In the genomic region with DNA sequence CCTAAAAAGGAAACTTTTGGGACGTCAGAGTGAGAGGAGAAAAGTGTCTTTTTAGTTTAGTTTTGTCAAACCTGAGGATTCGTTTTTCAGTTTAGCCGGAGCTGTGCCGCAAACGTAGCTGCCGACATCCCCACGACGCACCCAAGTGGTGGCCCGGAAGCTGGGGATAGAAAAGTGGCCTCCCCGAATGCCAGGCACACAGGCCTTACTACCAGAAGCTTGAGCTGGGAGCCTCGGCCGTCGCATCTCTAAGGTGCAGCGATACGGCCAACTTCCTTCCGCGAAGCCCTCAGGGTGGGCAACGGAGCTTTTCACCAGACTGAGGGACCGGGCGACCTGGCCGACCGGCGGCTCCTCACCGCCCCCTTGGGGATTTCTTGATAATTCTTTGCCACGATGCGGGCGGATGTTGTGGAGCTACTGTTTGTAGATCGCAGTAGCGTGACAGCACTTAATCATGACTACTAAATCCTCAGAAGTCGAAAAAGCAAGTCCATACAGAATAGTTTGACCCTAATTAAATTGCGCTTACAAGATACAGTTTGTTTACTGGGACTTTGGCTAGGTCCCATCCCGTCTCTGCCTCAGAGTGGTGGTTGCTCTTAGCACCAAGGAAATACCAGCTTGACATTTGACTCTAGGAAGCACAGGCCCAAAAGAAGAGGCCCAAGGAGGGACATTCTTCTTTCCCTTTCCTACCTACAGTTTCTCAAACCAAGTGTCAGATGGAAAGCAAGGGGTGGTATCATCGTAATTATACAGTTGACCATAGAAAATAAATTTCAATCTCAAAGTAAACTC, we compare ENCODE assay signal across 8 cellular contexts. TPM values are rescaled to one million over a fixed set of nuclear protein-coding genes. Genes with fewer than 3 reads are reported as not detected.
DNase-seq lines count a peak whose midpoint lies in the region; ATAC-seq and TF ChIP-seq lines count a peak whose summit lies in the region.

No MANE protein-coding gene starts in this region.

- H3K4me3 ChIP-seq in right atrium auricular region, result peak overlapping the region; percentile 61 to 83
- peak overlapping the region; percentile 76 to 93 for H3K4me3 ChIP-seq in prostate gland

- H3K4me1 ChIP-seq in right atrium auricular region (peaks cover 0 to 25% of the 10 kb centered on the region in 2 donors), prostate gland (replicated peaks) (no peaks in the 10 kb centered on the region)

- peak overlapping the region; percentile 91 to 98 for H3K27ac ChIP-seq in right atrium auricular region
- H3K27ac ChIP-seq in prostate gland, result peak overlapping the region; percentile 95 to 96

- intact Hi-C loops in prostate gland (cut with DNase I), result loop anchor here (5.0 to 10.0 kb wide), 4 partner anchors 33 to 377 kb away; partner anchors contain the start of genes C5orf34 and HMGCS1

- TF ChIP-seq CTCF in right atrium auricular region (IDR thresholded peaks at IDR 0.05) (peak; percentile 79), prostate gland (IDR thresholded peaks at IDR 0.05) (peak; percentile 52 to 81 (median 74))

- H3K27ac Mint-ChIP-seq in T-helper 1 cell treated with Interleukin-12 subunit alpha and Interleukin-12 subunit beta and Interleukin-4 antibody, amounts not matched to agents 30 μg/mL and 1 μg/mL, for 36 hours, result peak overlapping the region; percentile 100

- H3K4me3 Mint-ChIP-seq in T-helper 1 cell treated with Interleukin-12 subunit alpha and Interleukin-12 subunit beta and Interleukin-4 antibody, amounts not matched to agents 30 μg/mL and 1 μg/mL, for 36 hours, result peak overlapping the region; percentile 95

- H3K36me3 ChIP-seq in right atrium auricular region (no peaks in the 10 kb centered on the region), prostate gland (no peaks in the 10 kb centered on the region)

- no peaks in the 10 kb centered on the region for H3K27me3 Mint-ChIP-seq in T-helper 1 cell treated with Interleukin-12 subunit alpha and Interleukin-12 subunit beta and Interleukin-4 antibody, amounts not matched to agents 30 μg/mL and 1 μg/mL, for 36 hours (ENCODE audit: low read depth)

- WGBS in prostate gland, result 3% methylated on average over 33 of the region's 33 CpGs

- peak; percentile 75 for ATAC-seq in GM18498 (IDR thresholded peaks at IDR 0.05; ENCODE audit: unreplicated experiment)
- ATAC-seq in HG02943 (IDR thresholded peaks at IDR 0.05; ENCODE audit: low read depth, unreplicated experiment), result peak; percentile 80

- peak; percentile 78 for DNase-seq in NCI-H1694 (lab: John Stamatoyannopoulos, UW)
- DNase-seq in amygdala (lab: John Stamatoyannopoulos, UW), result peak; percentile 30 to 95 (median 80)
- DNase-seq in right atrium auricular region (ENCODE audit: low spot score), result peak; percentile 86
- peak; percentile 81 for DNase-seq in prostate gland (ENCODE audit: low spot score)
- peak; percentile 91 for DNase-seq in ureter (ENCODE audit: low spot score)

- no peaks in the 10 kb centered on the region for H3K9me3 Mint-ChIP-seq in T-helper 1 cell treated with Interleukin-12 subunit alpha and Interleukin-12 subunit beta and Interleukin-4 antibody, amounts not matched to agents 30 μg/mL and 1 μg/mL, for 36 hours

- H3K27me3 ChIP-seq in right atrium auricular region (no peaks in the 10 kb centered on the region), prostate gland (replicated peaks; ENCODE audit: insufficient read depth) (no peaks in the 10 kb centered on the region)

- H3K4me1 Mint-ChIP-seq in T-helper 1 cell treated with Interleukin-12 subunit alpha and Interleukin-12 subunit beta and Interleukin-4 antibody, amounts not matched to agents 30 μg/mL and 1 μg/mL, for 36 hours (ENCODE audit: low read depth), result peaks cover 31% of the 10 kb centered on the region

- H3K36me3 Mint-ChIP-seq in T-helper 1 cell treated with Interleukin-12 subunit alpha and Interleukin-12 subunit beta and Interleukin-4 antibody, amounts not matched to agents 30 μg/mL and 1 μg/mL, for 36 hours (ENCODE audit: low read depth), result peaks cover 8% of the 10 kb centered on the region

- H3K9me3 ChIP-seq in right atrium auricular region, result no peaks in the 10 kb centered on the region
- no peaks in the 10 kb centered on the region for H3K9me3 ChIP-seq in prostate gland

- TF ChIP-seq POLR2A in prostate gland (IDR thresholded peaks at IDR 0.05), result no peak

RNA-seq across cellular contexts. Expression of gene TMEM267, which starts 0.6 kb away (rescaled TPM):
- total RNA-seq in right atrium auricular region, result 10 to 100 TPM in 1 of 2 donors, 1 to 10 TPM in 1; 6.0 to 10.4 TPM
- total RNA-seq in prostate gland, result 10 to 100 TPM; 11.8 to 14.9 TPM
- total RNA-seq in ureter, result 17.5 TPM

RNA-seq across cellular contexts. Expression of gene C5orf34, which starts 30.7 kb away (rescaled TPM):
- total RNA-seq in right atrium auricular region, result under 1 TPM; 0.51 to 0.56 TPM
- 1 to 10 TPM; 1.5 to 4.5 TPM for total RNA-seq in prostate gland
- total RNA-seq in ureter, result 3.2 TPM

Comparison
In these comparisons a context has a peak if more than half of its experiments do, and no peak if none do; other contexts are left out.
1. Peak in every context shown above with its lines: DNase-seq, ATAC-seq, H3K4me3 ChIP-seq and H3K27ac ChIP-seq.